Comparison of ENCODE assay signal across 10 cellular contexts in the genomic region with DNA sequence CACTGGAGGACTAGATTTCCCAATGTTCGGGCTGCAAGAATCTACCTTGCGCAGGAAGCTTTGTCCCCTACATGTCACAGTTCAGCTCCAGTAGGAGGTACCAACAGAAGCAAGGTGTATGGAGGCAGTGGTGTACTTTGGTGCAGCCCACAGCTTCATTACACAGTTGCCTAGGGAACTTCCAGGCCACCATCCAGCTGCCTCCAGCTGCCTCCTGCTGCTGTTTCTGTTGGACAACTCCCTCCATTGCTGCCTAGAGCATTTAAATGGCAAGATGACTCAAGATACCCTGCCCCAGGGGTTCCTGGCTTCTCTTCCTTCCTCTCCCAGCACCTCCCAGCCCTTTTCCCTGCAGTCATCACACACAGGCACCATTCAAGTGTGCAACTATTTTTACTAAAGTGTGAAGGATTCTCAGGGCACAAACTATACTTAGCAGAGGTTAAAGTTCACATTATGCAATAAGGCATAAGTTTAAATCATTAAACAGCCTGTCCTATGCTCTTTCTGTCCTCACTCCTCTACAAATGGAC. TPM values are rescaled to one million over a fixed set of nuclear protein-coding genes. Genes with fewer than 3 reads are reported as not detected.
A peak's percentile ranks its signal among the peaks of the same experiment; 100 is the strongest.
DNase-seq lines count a peak whose midpoint lies in the region; TF ChIP-seq lines count a peak whose summit lies in the region.
"Had no signal": no experiment of that assay in that cellular context is flagged by ENCODE, and none has a peak within 500 bp of the region (broad histone marks: within the 10 kb centered on the region; RNA-seq: fewer than 3 reads in every experiment).

No MANE protein-coding gene starts in this region.

- no peaks in the 10 kb centered on the region for H3F3A ChIP-seq in neural progenitor cell (ENCODE audit: low read depth)

- H3K36me3 ChIP-seq in OCI-LY7 (ENCODE audit: insufficient read depth, low read length) (no peaks in the 10 kb centered on the region), neural progenitor cell (no peaks in the 10 kb centered on the region), vagina (no peaks in the 10 kb centered on the region)

- H3K79me2 ChIP-seq in OCI-LY7 (ENCODE audit: insufficient read depth, low read depth, low read length) (no peaks in the 10 kb centered on the region), neural progenitor cell (ENCODE audit: low read depth) (no peaks in the 10 kb centered on the region)

- H4K20me1 ChIP-seq in OCI-LY7 (ENCODE audit: insufficient read depth, low read length) (no peaks in the 10 kb centered on the region), neural progenitor cell (ENCODE audit: low read depth) (no peaks in the 10 kb centered on the region)

- H2AFZ ChIP-seq in OCI-LY7 (ENCODE audit: low read length): peak overlapping the region; percentile 59; the same call in 1 of the 2 replicates
- H2AFZ ChIP-seq in neural progenitor cell (replicated peaks): no peak overlapping the region

- H3K4me1 ChIP-seq in OCI-LY7 (ENCODE audit: insufficient read depth, low read length, poor library complexity, severe bottlenecking) (peaks cover 86% of the 10 kb centered on the region), neural progenitor cell (no peaks in the 10 kb centered on the region), vagina (peaks cover 8% of the 10 kb centered on the region)

- BruUV-seq in OCI-LY7 (replicated peaks; lab: Mats Ljungman, UMichigan): no TSS peak

- no peaks in the 10 kb centered on the region for H3K9me3 Mint-ChIP-seq in neural progenitor cell

- peak overlapping the region; percentile 15 for H3K27ac Mint-ChIP-seq in neural progenitor cell

- POLR2A ChIA-PET in OCI-LY7 (lab: Charles Lee): interaction anchor here (0.8 to 2.3 kb wide), 4 partner anchors 9 to 72 kb away, joined by 3 to 9 read pairs (median 6); no protein-coding TSS in a partner anchor

- no peaks in the 10 kb centered on the region for H3K9me2 ChIP-seq in OCI-LY7 (ENCODE audit: insufficient read depth, low read length)

- H3K9me3 ChIP-seq in OCI-LY7 (ENCODE audit: low read length) (no peaks in the 10 kb centered on the region), neural progenitor cell (ENCODE audit: low read depth) (no peaks in the 10 kb centered on the region), vagina (no peaks in the 10 kb centered on the region)

- no peaks in the 10 kb centered on the region for H3K36me3 Mint-ChIP-seq in neural progenitor cell

- intact Hi-C loops in OCI-LY7 (cut with micrococcal nuclease; ENCODE audit: unreplicated experiment): no loop called here
- intact Hi-C loops in vagina (cut with DNase I): no loop called here

- CTCF ChIA-PET in OCI-LY7 (lab: Charles Lee; ENCODE audit: unreplicated experiment): no interaction called here

- peak overlapping the region; percentile 1 for H3K27ac ChIP-seq in OCI-LY7 (ENCODE audit: low read depth, low read length, poor library complexity, severe bottlenecking)
- H3K27ac ChIP-seq in neural progenitor cell: no peak overlapping the region
- H3K27ac ChIP-seq in vagina: no peak overlapping the region

- H3K4me2 ChIP-seq in OCI-LY7 (ENCODE audit: low read length) (peak overlapping the region; percentile 68), neural progenitor cell (no peak overlapping the region)

- TF ChIP-seq CTCF in OCI-LY7 (conservative IDR thresholded peaks at IDR 0.05; ENCODE audit: low read length): no peak
- no peak for TF ChIP-seq CTCF in fibroblast of pulmonary artery (IDR thresholded peaks at IDR 0.05; ENCODE audit: low read length, missing control alignments)
- TF ChIP-seq CTCF in neural progenitor cell (IDR thresholded peaks at IDR 0.05): no peak
- TF ChIP-seq CTCF in vagina (IDR thresholded peaks at IDR 0.05): no peak

- H3K27me3 ChIP-seq in neural progenitor cell (no peaks in the 10 kb centered on the region), vagina (no peaks in the 10 kb centered on the region)

- H3K4me3 ChIP-seq in OCI-LY7 (ENCODE audit: low read depth, low read length, poor library complexity, severe bottlenecking) (no peak overlapping the region), fibroblast of pulmonary artery (replicated peaks; ENCODE audit: low read depth, low read length) (no peak overlapping the region), neural progenitor cell (no peak overlapping the region), vagina (no peak overlapping the region)

- H3K9ac ChIP-seq in neural progenitor cell: no peak overlapping the region

- H3K4me3 Mint-ChIP-seq in neural progenitor cell: no peak overlapping the region

- TF ChIP-seq POLR2A in vagina (IDR thresholded peaks at IDR 0.05): no peak

- peak; percentile 62 for DNase-seq in ELF-1 (ENCODE audit: low read depth, low spot score)
- no peak for DNase-seq in OCI-LY7 (ENCODE audit: low spot score)
- DNase-seq in fibroblast of pulmonary artery (ENCODE audit: low read depth): peak; percentile 58
- no peak for DNase-seq in neural progenitor cell (ENCODE audit: low spot score)
- DNase-seq in occipital lobe (lab: John Stamatoyannopoulos, UW): no peak
- no peak for DNase-seq in vagina (ENCODE audit: extremely low spot score in 2 of 2)
- no peak for DNase-seq in activated T-cell treated with anti-CD3 and anti-CD28 coated beads, Interleukin-2, amount 50 U/mL, for 48 hours
- DNase-seq in cerebellum (ENCODE audit: low spot score): no peak
- DNase-seq: GOT3, NCI-H2081 treated with DMSO at 0.1 percent for 48 hours had no signal

- H3K27me3 Mint-ChIP-seq in neural progenitor cell (ENCODE audit: insufficient read depth, low read depth): peaks cover 10% of the 10 kb centered on the region

- peaks cover 22% of the 10 kb centered on the region for H3K4me1 Mint-ChIP-seq in neural progenitor cell

RNA-seq across cellular contexts. Expression of a gene that starts 39.0 kb away (rescaled TPM):
- 66.8 and 74.4 TPM in 2 replicates for total RNA-seq in OCI-LY7 (2014; rRNA removed; shearing (Covaris generic))
- total RNA-seq in OCI-LY7 (2022) (183 and 186 TPM in 2 replicates), neural progenitor cell (ENCODE audit: low replicate concordance) (61.5 and 92.5 TPM in 2 replicates), occipital lobe (91.9 TPM), vagina (358 TPM), cerebellum (69.9 TPM)

Comparison
In these comparisons a context has a peak if more than half of its experiments do, and no peak if none do; other contexts are left out.
1. DNase-seq: peak in ELF-1 (single experiment) and fibroblast of pulmonary artery (single experiment); none in OCI-LY7 (single experiment), neural progenitor cell (single experiment), occipital lobe (single experiment), vagina (0 of 2), activated T-cell treated with anti-CD3 and anti-CD28 coated beads, Interleukin-2, amount 50 U/mL, for 48 hours (0 of 2) and cerebellum (single experiment).